34 cellular contexts compared by ENCODE assay signal in the genomic region with DNA sequence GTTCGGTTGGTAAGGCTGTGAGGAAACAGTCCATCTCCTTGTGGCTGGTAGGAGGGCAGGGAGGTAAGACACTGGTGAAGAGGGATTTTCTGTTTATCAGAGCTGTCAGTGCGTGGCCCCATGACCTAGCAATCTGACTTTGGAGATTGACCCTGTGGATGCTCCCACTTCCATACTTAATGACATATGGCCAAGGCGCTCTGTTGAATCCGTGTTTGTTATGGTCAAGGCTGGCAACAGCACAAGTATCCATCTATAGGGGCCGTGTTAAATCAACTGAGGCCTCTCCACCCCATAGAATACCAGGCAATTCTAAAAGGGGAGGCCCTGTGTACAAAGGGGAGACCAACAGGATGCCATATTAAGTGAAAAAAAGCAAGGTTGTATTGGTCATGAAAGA.
"Had no signal": no experiment of that assay in that cellular context is flagged by ENCODE, and none has a peak within 500 bp of the region (broad histone marks: within the 10 kb centered on the region; RNA-seq: fewer than 3 reads in every experiment).

No MANE protein-coding gene starts in this region.

- H3K4me2 ChIP-seq: KMS-11 had no signal

- H3K4me3 ChIP-seq: MG63 had no signal

- H3K36me3 ChIP-seq: MG63 had no signal

- DNase-seq: Karpas-422, Kasumi-1, KG1, MG63, MM.1S, MV-4-11, NCI-H1048, NCI-H1092, NCI-H1092 treated with DMSO at 0.1 percent for 48 hours, NCI-H1105, NCI-H1105 treated with DMSO at 0.1 percent for 48 hours, NCI-H1417, NCI-H1417 treated with DMSO at 0.1 percent for 48 hours, NCI-H1436, NCI-H1436 treated with DMSO at 0.1 percent for 48 hours, NCI-H146, NCI-H1694, NCI-H1694 treated with DMSO at 0.1 percent for 48 hours, NCI-H187, NCI-H187 treated with DMSO at 0.1 percent for 48 hours, NCI-H1930, NCI-H2029, NCI-H2029 treated with DMSO at 0.1 percent for 48 hours, NCI-H2081, NCI-H2081 treated with DMSO at 0.1 percent for 48 hours, NCI-H2107, NCI-H2171, NCI-H2171 treated with DMSO at 0.1 percent for 48 hours, NCI-H2227 treated with DMSO at 0.1 percent for 48 hours, NCI-H226, NCI-H345, NCI-H446, NCI-H446 treated with DMSO at 0.1 percent for 48 hours had no signal

- H3K27ac ChIP-seq: KMS-11 had no signal

- H3K27me3 ChIP-seq: MG63 had no signal

- H3K9me3 ChIP-seq: MG63 had no signal

- H3K9ac ChIP-seq: KMS-11 had no signal
